In genomic region chr19:13162749-13163608, GRCh38 we compare ENCODE assay signal across 8 cellular contexts. TPM values are rescaled to one million over a fixed set of nuclear protein-coding genes. Genes with fewer than 3 reads are reported as not detected.
A peak's percentile ranks its signal among the peaks of the same experiment; 100 is the strongest.
DNase-seq lines count a peak whose midpoint lies in the region; ATAC-seq, FAIRE-seq and TF ChIP-seq lines count a peak whose summit lies in the region.

No MANE protein-coding gene starts in this region.

- TF ChIP-seq CTCF in WTC11 (IDR thresholded peaks at IDR 0.05): no peak
- no peak for TF ChIP-seq CTCF in bronchial epithelial cell (IDR thresholded peaks at IDR 0.05; ENCODE audit: insufficient read depth, low read length, severe bottlenecking)
- no peak for TF ChIP-seq CTCF in smooth muscle cell (IDR thresholded peaks at IDR 0.05; ENCODE audit: borderline replicate concordance, insufficient read depth, poor library complexity, severe bottlenecking)

- no peaks in the 10 kb centered on the region for H3K27me3 ChIP-seq in bronchial epithelial cell (ENCODE audit: control insufficient read depth, insufficient read depth, low read length)
- no peaks in the 10 kb centered on the region for H3K27me3 ChIP-seq in smooth muscle cell (ENCODE audit: low read depth)

- no peaks in the 10 kb centered on the region for H3K27me3 Mint-ChIP-seq in WTC11 (ENCODE audit: low read depth)

- POLR2A ChIA-PET in WTC11 (lab: Charles Lee): interaction anchor here (0.5 to 8.6 kb wide), 6 partner anchors 9 to 45 kb away, joined by 3 to 167 read pairs (median 9); partner anchors contain the start of genes IER2, NACC1 and STX10

- peak overlapping the region; percentile 50 for H3K9ac ChIP-seq in smooth muscle cell (ENCODE audit: low read depth)

- peak overlapping the region; percentile 90 for H3K27ac ChIP-seq in smooth muscle cell (ENCODE audit: low read depth)

- H3K9me3 ChIP-seq in smooth muscle cell (replicated peaks; ENCODE audit: low read depth): no peaks in the 10 kb centered on the region

- peak overlapping the region; percentile 83 for H3K4me2 ChIP-seq in smooth muscle cell

- CTCF ChIA-PET in WTC11 (lab: Charles Lee): interaction anchor here (0.9 to 3.5 kb wide), 6 partner anchors 8 to 102 kb away, joined by 3 to 42 read pairs (median 6); no protein-coding TSS in a partner anchor

- peak; percentile 97 for DNase-seq in DMS79 (lab: John Stamatoyannopoulos, UW)
- DNase-seq in NCI-H2196 treated with DMSO at 0.1 percent for 48 hours (lab: John Stamatoyannopoulos, UW; ENCODE audit: unreplicated experiment): peak; percentile 97
- peak; percentile 96 for DNase-seq in WTC11 (ENCODE audit: low spot score)
- peak; percentile 96 for DNase-seq in bronchial epithelial cell (ENCODE audit: low read depth)
- DNase-seq in inferior parietal cortex (ENCODE audit: extremely low spot score): peak; percentile 89
- peak; percentile 78 for DNase-seq in smooth muscle cell (lab: John Stamatoyannopoulos, UW; ENCODE audit: unreplicated experiment)

- H3K36me3 ChIP-seq in bronchial epithelial cell (ENCODE audit: control insufficient read depth, insufficient read depth, low read length): no peaks in the 10 kb centered on the region
- H3K36me3 ChIP-seq in smooth muscle cell (ENCODE audit: low read depth): no peaks in the 10 kb centered on the region

- 2% methylated on average over 32 of the region's 57 CpGs for WGBS in smooth muscle cell (ENCODE audit: low lambda C conversion rate)

- FAIRE-seq in bronchial epithelial cell (lab: Jason Lieb, UNC): no peak

- peaks cover 58% of the 10 kb centered on the region for H3K4me1 Mint-ChIP-seq in WTC11

- H3F3A ChIP-seq in smooth muscle cell (ENCODE audit: low read depth): peaks cover 42% of the 10 kb centered on the region

- H3K9me3 Mint-ChIP-seq in WTC11: no peaks in the 10 kb centered on the region

- H3K4me3 ChIP-seq in bronchial epithelial cell (ENCODE audit: low read depth, low read length): peak overlapping the region; percentile 24
- peak overlapping the region; percentile 41 for H3K4me3 ChIP-seq in smooth muscle cell

- H3K27ac Mint-ChIP-seq in WTC11: peak overlapping the region; percentile 99

- H3K79me2 ChIP-seq in smooth muscle cell (ENCODE audit: low read depth): no peaks in the 10 kb centered on the region

- H3K36me3 Mint-ChIP-seq in WTC11: no peaks in the 10 kb centered on the region

- peak; percentile 47 for ATAC-seq in HG02678 (IDR thresholded peaks at IDR 0.05; ENCODE audit: unreplicated experiment)
- ATAC-seq in WTC11: peak; percentile 55
- no peak for ATAC-seq in HG03025 (IDR thresholded peaks at IDR 0.05; ENCODE audit: low FRiP score, unreplicated experiment)

- peaks cover 43% of the 10 kb centered on the region for H3K4me1 ChIP-seq in smooth muscle cell (ENCODE audit: low read depth)

- H4K20me1 ChIP-seq in smooth muscle cell (ENCODE audit: low read depth): no peaks in the 10 kb centered on the region

- H2AFZ ChIP-seq in smooth muscle cell (ENCODE audit: low read depth): peak overlapping the region; percentile 56

- H3K4me3 Mint-ChIP-seq in WTC11: peak overlapping the region; percentile 72

TF ChIP-seq in WTC11, 78 proteins besides CTCF, POLR2A, EP300 and RAD21 (continues in another document):
- peak; percentile 63 for TF ChIP-seq GABPB1 (CRISPR knock-in tag; IDR thresholded peaks at IDR 0.05)
- peak; percentile 31; the same call in 1 of the 2 replicates for TF ChIP-seq ELF4 (CRISPR knock-in tag; IDR thresholded peaks at IDR 0.05; ENCODE audit: low read depth)
- TF ChIP-seq MAX (CRISPR knock-in tag; IDR thresholded peaks at IDR 0.05): peak; percentile 82
- peak; percentile 93 for TF ChIP-seq ZNF423 (CRISPR knock-in tag; IDR thresholded peaks at IDR 0.05)
- TF ChIP-seq ATF6 (CRISPR knock-in tag; IDR thresholded peaks at IDR 0.05): no peak
- TF ChIP-seq USF1 (CRISPR knock-in tag; IDR thresholded peaks at IDR 0.05): no peak
- TF ChIP-seq NFATC4 (CRISPR knock-in tag; IDR thresholded peaks at IDR 0.05): no peak
- peak; percentile 61; the same call in 1 of the 2 replicates for TF ChIP-seq FOXK1 (CRISPR knock-in tag; IDR thresholded peaks at IDR 0.05)
- 0 out of 2 replicates have a peak, but pooled peaks have one; percentile 42 for TF ChIP-seq IRF1 (CRISPR knock-in tag; IDR thresholded peaks at IDR 0.05)
- TF ChIP-seq ESRRA (CRISPR knock-in tag; IDR thresholded peaks at IDR 0.05; ENCODE audit: borderline replicate concordance): no peak
- no peak for TF ChIP-seq IRF2 (CRISPR knock-in tag; IDR thresholded peaks at IDR 0.05; ENCODE audit: borderline replicate concordance, low read depth)
- peak; percentile 72 for TF ChIP-seq FOXP4 (CRISPR knock-in tag; IDR thresholded peaks at IDR 0.05)
- peak; percentile 73; the same call in 1 of the 2 replicates for TF ChIP-seq ZBTB21 (CRISPR knock-in tag; IDR thresholded peaks at IDR 0.05; ENCODE audit: borderline replicate concordance)
- TF ChIP-seq EMX1 (CRISPR knock-in tag; IDR thresholded peaks at IDR 0.05): 0 out of 2 replicates have a peak, but pooled peaks have one; percentile 12
- TF ChIP-seq ZNF263 (CRISPR knock-in tag; IDR thresholded peaks at IDR 0.05; ENCODE audit: low read depth): no peak

RNA-seq across cellular contexts. Expression of gene IER2, which starts 12.8 kb away (rescaled TPM):
- total RNA-seq in WTC11 (2021) (138 to 154 TPM (median 150 TPM) in 3 replicates), bronchial epithelial cell (32.1 and 35.2 TPM in 2 replicates), smooth muscle cell (113 and 118 TPM in 2 replicates)
- 732 and 766 TPM in 2 replicates for polyA plus RNA-seq in smooth muscle cell

RNA-seq across cellular contexts. Expression of gene STX10, which starts 12.8 kb away (rescaled TPM):
- total RNA-seq in WTC11 (2021): 53.7 to 56.9 TPM (median 54.6 TPM) in 3 replicates
- 68.4 and 75.3 TPM in 2 replicates for total RNA-seq in bronchial epithelial cell
- 37.6 and 59.6 TPM in 2 replicates for total RNA-seq in smooth muscle cell
- 69.1 and 83.1 TPM in 2 replicates for polyA plus RNA-seq in smooth muscle cell

RNA-seq across cellular contexts. Expression of gene NACC1, which starts 44.9 kb away (rescaled TPM):
- 212 to 237 TPM (median 213 TPM) in 3 replicates for total RNA-seq in WTC11 (2021)
- total RNA-seq in bronchial epithelial cell: 20.3 and 46.6 TPM in 2 replicates
- 34.1 and 44.6 TPM in 2 replicates for total RNA-seq in smooth muscle cell
- polyA plus RNA-seq in smooth muscle cell: 9.9 and 12.8 TPM in 2 replicates

RNA-seq across cellular contexts. Expression of gene TRMT1, which starts 46.4 kb away (rescaled TPM):
- total RNA-seq in WTC11 (2021) (84.0 to 106 TPM (median 86.0 TPM) in 3 replicates), bronchial epithelial cell (28.0 and 40.5 TPM in 2 replicates), smooth muscle cell (19.1 and 21.9 TPM in 2 replicates)
- polyA plus RNA-seq in smooth muscle cell: 37.4 and 44.3 TPM in 2 replicates
